24 cellular contexts compared by ENCODE assay signal in the genomic region with DNA sequence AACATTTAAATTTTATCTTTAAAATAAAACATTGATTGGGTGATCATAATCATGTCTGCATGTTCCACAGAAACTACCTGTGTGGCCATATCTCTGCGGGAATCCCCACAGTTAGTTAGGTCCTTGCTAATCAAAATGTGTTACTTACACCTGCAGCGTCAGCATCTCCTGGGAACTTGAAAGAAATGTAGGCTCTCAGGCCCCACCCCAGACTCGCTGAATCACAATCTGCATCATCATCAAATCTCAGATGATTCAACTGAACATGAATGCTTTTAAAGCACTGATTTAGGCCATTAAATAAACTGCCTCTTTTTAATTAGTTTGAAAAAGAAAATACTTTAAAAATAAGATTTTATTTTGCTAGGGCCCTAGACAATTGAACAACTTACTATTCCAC.
A peak's percentile ranks its signal among the peaks of the same experiment; 100 is the strongest.
DNase-seq lines count a peak whose midpoint lies in the region; ATAC-seq, FAIRE-seq and TF ChIP-seq lines count a peak whose summit lies in the region.
"Had no signal": no experiment of that assay in that cellular context is flagged by ENCODE, and none has a peak within 500 bp of the region (broad histone marks: within the 10 kb centered on the region; RNA-seq: fewer than 3 reads in every experiment).

No MANE protein-coding gene starts in this region.

- no peak overlapping the region for H4K5ac ChIP-seq in mesendoderm (ENCODE audit: low read length)

- intact Hi-C loops in OCI-LY7 (cut with micrococcal nuclease; ENCODE audit: unreplicated experiment), result no loop called here

- H3K79me2 ChIP-seq in OCI-LY7 (ENCODE audit: insufficient read depth, low read depth, low read length) (no peaks in the 10 kb centered on the region), mesendoderm (ENCODE audit: control insufficient read depth, insufficient read depth, low read length) (no peaks in the 10 kb centered on the region)

- H3K4me1 ChIP-seq in OCI-LY7 (ENCODE audit: insufficient read depth, low read length, poor library complexity, severe bottlenecking), result peaks cover 56% of the 10 kb centered on the region
- H3K4me1 ChIP-seq in mesendoderm (ENCODE audit: control insufficient read depth, low read depth, low read length), result no peaks in the 10 kb centered on the region
- H3K4me1 ChIP-seq: ascending aorta, psoas muscle, stomach, upper lobe of left lung had no signal

- H4K20me1 ChIP-seq in OCI-LY7 (ENCODE audit: insufficient read depth, low read length), result no peaks in the 10 kb centered on the region

- H3K18ac ChIP-seq in mesendoderm (ENCODE audit: low read length), result no peak overlapping the region

- H3K36me3 ChIP-seq in OCI-LY7 (ENCODE audit: insufficient read depth, low read length), result peaks cover 32% of the 10 kb centered on the region
- H3K36me3 ChIP-seq in bronchial epithelial cell (ENCODE audit: control insufficient read depth, insufficient read depth, low read length), result no peaks in the 10 kb centered on the region
- H3K36me3 ChIP-seq in mesendoderm (ENCODE audit: control insufficient read depth, insufficient read depth, low read length), result no peaks in the 10 kb centered on the region
- H3K36me3 ChIP-seq: ascending aorta, neutrophil, stomach, upper lobe of left lung had no signal

- no peak overlapping the region for H2AK5ac ChIP-seq in mesendoderm (ENCODE audit: low read length)

- H2BK5ac ChIP-seq in mesendoderm (ENCODE audit: low read length), result no peak overlapping the region

- H3K56ac ChIP-seq in mesendoderm (ENCODE audit: low read length), result no peak overlapping the region

- H4K8ac ChIP-seq in mesendoderm (ENCODE audit: low read depth, low read length), result no peak overlapping the region

- H3K27me3 ChIP-seq in bronchial epithelial cell (ENCODE audit: control insufficient read depth, insufficient read depth, low read length), result no peaks in the 10 kb centered on the region
- H3K27me3 ChIP-seq in mesendoderm (ENCODE audit: insufficient read depth, low read length, poor library complexity), result no peaks in the 10 kb centered on the region
- H3K27me3 ChIP-seq: ascending aorta, neutrophil, stomach, upper lobe of left lung had no signal

- peak; percentile 20 for DNase-seq in HPDE6-E6E7 (ENCODE audit: extremely low spot score)
- peak; percentile 17 for DNase-seq in OCI-LY7 (ENCODE audit: low spot score)
- peak; percentile 88 for DNase-seq in bronchial epithelial cell (ENCODE audit: low read depth)
- DNase-seq in mesendoderm, result peak; percentile 35
- no peak for DNase-seq in DMS 273 (lab: John Stamatoyannopoulos, UW; ENCODE audit: unreplicated experiment)
- DNase-seq: activated naive CD4-positive, alpha-beta T cell treated with anti-CD3 and anti-CD28 coated beads, Interleukin-2, amount 50 U/mL, for 16 hours; activated T-cell treated with anti-CD3 and anti-CD28 coated beads, Interleukin-2, amount 50 U/mL, for 48 hours; CD4-positive, alpha-beta memory T cell; DMS53; effector memory CD4-positive, alpha-beta T cell; head of caudate nucleus; NCI-H1436; NCI-H2171 treated with DMSO at 0.1 percent for 48 hours; NCI-H748 treated with DMSO at 0.1 percent for 48 hours; OCI-M1; psoas muscle; stimulated activated CD4-positive, alpha-beta T cell treated with anti-CD3 and anti-CD28 coated beads, Interleukin-4, amount 100 ng/mL, for 24 hours; stomach; upper lobe of left lung had no signal

- H3K4me2 ChIP-seq in OCI-LY7 (ENCODE audit: low read length) (no peak overlapping the region), mesendoderm (ENCODE audit: low read length) (no peak overlapping the region)

- no peaks in the 10 kb centered on the region for H3K79me1 ChIP-seq in mesendoderm (ENCODE audit: low read length)

- no TSS peak for BruUV-seq in OCI-LY7 (replicated peaks; lab: Mats Ljungman, UMichigan)

- no peaks in the 10 kb centered on the region for H3K9me2 ChIP-seq in OCI-LY7 (ENCODE audit: insufficient read depth, low read length)

- H3K4ac ChIP-seq in mesendoderm (ENCODE audit: low read depth, low read length), result no peak overlapping the region

- ATAC-seq in HG02759 (IDR thresholded peaks at IDR 0.05; ENCODE audit: unreplicated experiment) (no peak), GM21529 (IDR thresholded peaks at IDR 0.05; ENCODE audit: unreplicated experiment) (no peak), HG02678 (IDR thresholded peaks at IDR 0.05; ENCODE audit: unreplicated experiment) (no peak)
- ATAC-seq: psoas muscle had no signal

- no peak overlapping the region for H3K9ac ChIP-seq in mesendoderm (ENCODE audit: low read length)

- POLR2A ChIA-PET in OCI-LY7 (lab: Charles Lee), result interaction anchor here (0.8 to 1.4 kb wide), 4 partner anchors 10 to 48 kb away, joined by 3 read pairs; no protein-coding TSS in a partner anchor

- H3K23ac ChIP-seq in mesendoderm (ENCODE audit: low read length), result no peak overlapping the region

- FAIRE-seq in bronchial epithelial cell (lab: Jason Lieb, UNC), result no peak

- WGBS in mesendoderm (ENCODE audit: extremely low coverage, insufficient coverage, low lambda C conversion rate), result no CpG with 5 or more reads among the region's 3 CpGs

- TF ChIP-seq CTCF in OCI-LY7 (conservative IDR thresholded peaks at IDR 0.05; ENCODE audit: low read length) (no peak), bronchial epithelial cell (IDR thresholded peaks at IDR 0.05; ENCODE audit: insufficient read depth, low read length, severe bottlenecking) (no peak)

- no peak overlapping the region for H3K27ac ChIP-seq in OCI-LY7 (ENCODE audit: low read depth, low read length, poor library complexity, severe bottlenecking)
- no peak overlapping the region for H3K27ac ChIP-seq in mesendoderm (ENCODE audit: low read depth, low read length)
- H3K27ac ChIP-seq: ascending aorta, neutrophil, psoas muscle, stomach, upper lobe of left lung had no signal

- peaks cover 34% of the 10 kb centered on the region; the same call in 1 of the 2 replicates for H3K9me3 ChIP-seq in OCI-LY7 (ENCODE audit: low read length)
- H3K9me3 ChIP-seq: ascending aorta, psoas muscle, stomach, upper lobe of left lung had no signal

- H2AFZ ChIP-seq in OCI-LY7 (ENCODE audit: low read length), result peak overlapping the region; percentile 61

- H2BK15ac ChIP-seq in mesendoderm (replicated peaks; ENCODE audit: low read depth), result no peak overlapping the region

- H3K4me3 ChIP-seq in OCI-LY7 (ENCODE audit: low read depth, low read length, poor library complexity, severe bottlenecking), result no peak overlapping the region
- H3K4me3 ChIP-seq in bronchial epithelial cell (ENCODE audit: low read depth, low read length), result no peak overlapping the region
- no peak overlapping the region for H3K4me3 ChIP-seq in mesendoderm (ENCODE audit: low read length)
- H3K4me3 ChIP-seq: ascending aorta, psoas muscle, stomach, upper lobe of left lung had no signal

- CTCF ChIA-PET in OCI-LY7 (lab: Charles Lee; ENCODE audit: unreplicated experiment), result no interaction called here

- no peak overlapping the region for H2BK120ac ChIP-seq in mesendoderm (ENCODE audit: low read depth, low read length)
